ENCODE assay signal across 2 cellular contexts in genomic region chr11:129445226-129445625, GRCh38.
TF ChIP-seq lines count a peak whose summit lies in the region.

No MANE protein-coding gene starts in this region.

TF ChIP-seq in IMR-90, 13 proteins besides CTCF, POLR2A, EP300 and RAD21:
- TF ChIP-seq MXI1 (IDR thresholded peaks at IDR 0.05; ENCODE audit: borderline replicate concordance, low read depth, low read length): no peak
- no peak for TF ChIP-seq CHD1 (IDR thresholded peaks at IDR 0.05; ENCODE audit: low read depth, low read length)
- no peak for TF ChIP-seq SMC3 (IDR thresholded peaks at IDR 0.05; ENCODE audit: low read depth, low read length)
- TF ChIP-seq MAZ (IDR thresholded peaks at IDR 0.05; ENCODE audit: borderline replicate concordance, low read depth, low read length): no peak
- no peak for TF ChIP-seq ELK1 (IDR thresholded peaks at IDR 0.05; ENCODE audit: borderline replicate concordance, low read depth, low read length)
- TF ChIP-seq FOS (IDR thresholded peaks at IDR 0.05; ENCODE audit: low read depth, low read length): no peak
- no peak for TF ChIP-seq RFX5 (IDR thresholded peaks at IDR 0.05; ENCODE audit: low read depth, low read length)
- no peak for TF ChIP-seq RCOR1 (IDR thresholded peaks at IDR 0.05; ENCODE audit: insufficient replicate concordance, low read length)
- no peak for TF ChIP-seq USF2 (IDR thresholded peaks at IDR 0.05; ENCODE audit: low read depth, low read length)
- TF ChIP-seq BHLHE40 (IDR thresholded peaks at IDR 0.05; ENCODE audit: low read depth, low read length): no peak
- no peak for TF ChIP-seq NFE2L2 (IDR thresholded peaks at IDR 0.05; ENCODE audit: low read depth, low read length)
- no peak for TF ChIP-seq MAFK (IDR thresholded peaks at IDR 0.05; ENCODE audit: low read depth, low read length)
- no peak for TF ChIP-seq CEBPB (IDR thresholded peaks at IDR 0.05; ENCODE audit: low read depth, low read length)

TF ChIP-seq in H1, 55 proteins besides CTCF, POLR2A, EP300 and RAD21:
- no peak for TF ChIP-seq JUN (IDR thresholded peaks at IDR 0.05; ENCODE audit: low read depth, low read length)
- no peak for TF ChIP-seq E2F6 (IDR thresholded peaks at IDR 0.05)
- no peak for TF ChIP-seq CHD2 (IDR thresholded peaks at IDR 0.05; ENCODE audit: low read length)
- no peak for TF ChIP-seq TCF12 (IDR thresholded peaks at IDR 0.05; ENCODE audit: low read depth, low read length)
- no peak for TF ChIP-seq FOSL1 (IDR thresholded peaks at IDR 0.05; ENCODE audit: insufficient read depth, low read depth, low read length)
- TF ChIP-seq, protein P1, sequence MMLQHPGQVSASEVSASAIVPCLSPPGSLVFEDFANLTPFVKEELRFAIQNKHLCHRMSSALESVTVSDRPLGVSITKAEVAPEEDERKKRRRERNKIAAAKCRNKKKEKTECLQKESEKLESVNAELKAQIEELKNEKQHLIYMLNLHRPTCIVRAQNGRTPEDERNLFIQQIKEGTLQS (IDR thresholded peaks at IDR 0.05; ENCODE audit: insufficient read depth, low read depth, low read length): no peak
- no peak for TF ChIP-seq TEAD4 (IDR thresholded peaks at IDR 0.05; ENCODE audit: low read depth, low read length)
- TF ChIP-seq CHD7 (IDR thresholded peaks at IDR 0.05; ENCODE audit: insufficient replicate concordance, low read length): no peak
- TF ChIP-seq SRF (IDR thresholded peaks at IDR 0.05; ENCODE audit: low read depth, low read length): no peak
- TF ChIP-seq BCL11A (IDR thresholded peaks at IDR 0.05; ENCODE audit: low read depth in 2 of 2, low read length in 2 of 2): no peak
- no peak for TF ChIP-seq RNF2 (IDR thresholded peaks at IDR 0.05; ENCODE audit: borderline replicate concordance, low read depth, low read length, missing control alignments, poor library complexity, severe bottlenecking)
- TF ChIP-seq TAF1 (IDR thresholded peaks at IDR 0.05; ENCODE audit: low read depth, low read length): no peak
- no peak for TF ChIP-seq HDAC6 (IDR thresholded peaks at IDR 0.05; ENCODE audit: low read depth, low read length)
